ENCODE assay signal across 16 cellular contexts in the genomic region with DNA sequence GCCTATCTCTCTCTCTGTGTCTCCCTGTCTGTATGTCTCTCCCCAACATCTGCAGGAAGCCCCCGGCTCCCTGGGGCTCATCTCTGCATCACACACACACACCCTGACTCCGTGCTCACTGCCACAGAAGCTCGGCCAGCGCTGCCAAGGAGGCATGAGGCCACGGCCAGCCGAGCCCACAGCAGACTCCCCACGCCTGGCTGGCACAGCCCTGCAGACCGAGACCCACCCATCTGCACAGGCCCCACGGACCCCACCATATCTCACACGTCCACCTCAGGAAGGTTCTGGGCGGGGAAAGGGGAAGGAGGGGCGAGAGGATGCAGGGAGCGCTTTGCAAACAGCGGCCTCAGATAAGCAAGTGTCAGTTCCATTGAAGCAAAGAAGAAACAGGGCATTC. TPM values are rescaled to one million over a fixed set of nuclear protein-coding genes. Genes with fewer than 3 reads are reported as not detected.
A peak's percentile ranks its signal among the peaks of the same experiment; 100 is the strongest.
DNase-seq lines count a peak whose midpoint lies in the region; ATAC-seq and TF ChIP-seq lines count a peak whose summit lies in the region.
"Had no signal": no experiment of that assay in that cellular context is flagged by ENCODE, and none has a peak within 500 bp of the region (broad histone marks: within the 10 kb centered on the region; RNA-seq: fewer than 3 reads in every experiment).

No MANE protein-coding gene starts in this region.

- H3T11ph ChIP-seq in H9 (ENCODE audit: low read length) = no peak overlapping the region

- H4K91ac ChIP-seq in H9 (ENCODE audit: insufficient read length, low read depth, low read length) = no peak overlapping the region

- no peak overlapping the region for H4K8ac ChIP-seq in H9 (replicated peaks; ENCODE audit: insufficient read length, low read depth, low read length)

- H3K4me1 ChIP-seq in H9 (ENCODE audit: insufficient read depth, low read length) (no peaks in the 10 kb centered on the region), heart left ventricle (no peaks in the 10 kb centered on the region), ascending aorta (no peaks in the 10 kb centered on the region)
- H3K4me1 ChIP-seq: gastroesophageal sphincter had no signal

- no peak overlapping the region for H3K4ac ChIP-seq in H9 (ENCODE audit: low read depth, low read length)

- no peak overlapping the region for H3K9ac ChIP-seq in H9 (ENCODE audit: extremely low read depth, insufficient read length, low read length)

- H3K14ac ChIP-seq in H9 (ENCODE audit: insufficient read depth, low read length) = no peak overlapping the region

- no peak overlapping the region for H2BK5ac ChIP-seq in H9 (ENCODE audit: insufficient read length, low read length)

- H3K36me3 ChIP-seq in heart left ventricle (peaks cover 2 to 54% (median 37%) of the 10 kb centered on the region in 9 donors), ascending aorta (peaks cover 44 to 74% of the 10 kb centered on the region in 2 donors)

- no peaks in the 10 kb centered on the region for H3K79me1 ChIP-seq in H9 (ENCODE audit: insufficient read depth, low read depth, low read length, poor library complexity, severe bottlenecking)

- H2AK5ac ChIP-seq in H9 (ENCODE audit: insufficient read length, low read length) = no peak overlapping the region

- no peak overlapping the region for H2BK20ac ChIP-seq in H9 (ENCODE audit: low read depth, low read length, poor library complexity, severe bottlenecking)

- H2BK15ac ChIP-seq in H9 (ENCODE audit: low read depth, low read length) = no peak overlapping the region

- H3K27ac Mint-ChIP-seq in activated CD4-positive, alpha-beta T cell treated with anti-CD3 and anti-CD28 coated beads, Interleukin-2, amount 10 ng/mL, durations not matched to agents 24 days and 14 days = peak overlapping the region; percentile 22
- H3K27ac Mint-ChIP-seq in H9 = peak overlapping the region in 2 of 3 experiments; percentile 52 to 68; a peak in 3 of 7 replicates

- H3K23me2 ChIP-seq in H9 (ENCODE audit: insufficient read length, low read depth, low read length, poor library complexity, severe bottlenecking) = no peaks in the 10 kb centered on the region

- no peaks in the 10 kb centered on the region for H4K20me1 ChIP-seq in H9 (ENCODE audit: control insufficient read depth, insufficient read depth, insufficient read length)

- H3K27ac ChIP-seq in H9 (ENCODE audit: insufficient read length, low read depth, low read length) (no peak overlapping the region), heart left ventricle (no peak overlapping the region), ascending aorta (no peak overlapping the region)
- H3K27ac ChIP-seq: gastroesophageal sphincter had no signal

- H3K27me3 ChIP-seq in H9 (ENCODE audit: insufficient read depth, low read length) (no peaks in the 10 kb centered on the region), heart left ventricle (no peaks in the 10 kb centered on the region), ascending aorta (no peaks in the 10 kb centered on the region)
- H3K27me3 ChIP-seq: gastroesophageal sphincter had no signal

- H3K4me3 ChIP-seq in heart left ventricle = no peak overlapping the region
- no peak overlapping the region for H3K4me3 ChIP-seq in ascending aorta
- H3K4me3 ChIP-seq: gastroesophageal sphincter had no signal

- no peaks in the 10 kb centered on the region for H3K4me1 Mint-ChIP-seq in activated CD4-positive, alpha-beta T cell treated with anti-CD3 and anti-CD28 coated beads, Interleukin-2, amount 10 ng/mL, durations not matched to agents 24 days and 14 days
- peaks cover 9 to 12% of the 10 kb centered on the region in 2 experiments for H3K4me1 Mint-ChIP-seq in H9
- H3K4me1 Mint-ChIP-seq: brain had no signal

- peaks cover 58% of the 10 kb centered on the region for H3K36me3 Mint-ChIP-seq in activated CD4-positive, alpha-beta T cell treated with anti-CD3 and anti-CD28 coated beads, Interleukin-2, amount 10 ng/mL, durations not matched to agents 24 days and 14 days (ENCODE audit: low read depth)
- H3K36me3 Mint-ChIP-seq in H9 (ENCODE audit: insufficient read depth in 1 of 3, low read depth in 3 of 3) = peaks cover 55 to 56% (median 55%) of the 10 kb centered on the region in 3 experiments

- intact Hi-C loops in activated CD4-positive, alpha-beta T cell treated with anti-CD3 and anti-CD28 coated beads, Interleukin-2, amount 10 ng/mL, durations not matched to agents 24 days and 14 days (cut with micrococcal nuclease) = no loop called here
- intact Hi-C loops in heart left ventricle (cut with DNase I) = no loop called here
- intact Hi-C loops in posterior vena cava (cut with DNase I) = no loop called here
- intact Hi-C loops in ascending aorta (cut with DNase I) = no loop called here

- no peaks in the 10 kb centered on the region for H3K27me3 Mint-ChIP-seq in activated CD4-positive, alpha-beta T cell treated with anti-CD3 and anti-CD28 coated beads, Interleukin-2, amount 10 ng/mL, durations not matched to agents 24 days and 14 days
- peaks cover 5% of the 10 kb centered on the region for H3K27me3 Mint-ChIP-seq in H9 (ENCODE audit: low read depth)
- H3K27me3 Mint-ChIP-seq: brain had no signal

- no peak for DNase-seq in activated CD4-positive, alpha-beta T cell treated with anti-CD3 and anti-CD28 coated beads, Interleukin-2, amount 10 ng/mL, durations not matched to agents 24 days and 14 days
- DNase-seq in activated CD4-positive, alpha-beta T cell treated with anti-CD3 and anti-CD28 coated beads, Interleukin-2, amount 50 U/mL, for 48 hours = no peak
- DNase-seq in H9 = no peak
- no peak for DNase-seq in heart left ventricle
- DNase-seq in posterior vena cava (ENCODE audit: low spot score) = peak; percentile 49
- DNase-seq in superior temporal gyrus (ENCODE audit: extremely low spot score) = no peak
- DNase-seq in ascending aorta (ENCODE audit: low spot score in 2 of 2) = no peak
- DNase-seq: DMS 273 treated with DMSO at 0.1 percent for 48 hours, Kasumi-1, kidney glomerular epithelial cell, NCI-H187, NCI-H526 treated with DMSO at 0.1 percent for 48 hours, SHP77 treated with DMSO at 0.1 percent for 48 hours had no signal

- TF ChIP-seq POLR2A in heart left ventricle (IDR thresholded peaks at IDR 0.05) = no peak

- peaks cover 25% of the 10 kb centered on the region for H3K9me3 Mint-ChIP-seq in activated CD4-positive, alpha-beta T cell treated with anti-CD3 and anti-CD28 coated beads, Interleukin-2, amount 10 ng/mL, durations not matched to agents 24 days and 14 days
- peaks cover 33 to 37% of the 10 kb centered on the region in 2 experiments for H3K9me3 Mint-ChIP-seq in H9

- no peak overlapping the region for H3K23ac ChIP-seq in H9 (ENCODE audit: insufficient read length, low read depth, low read length)

- no peak overlapping the region for H4K5ac ChIP-seq in H9 (ENCODE audit: insufficient read length, low read depth, low read length)

- ATAC-seq in heart left ventricle (peak in 3 of 4 donors; percentile 3 to 23 (median 6)), HG03460 (IDR thresholded peaks at IDR 0.05; ENCODE audit: unreplicated experiment) (no peak)
- ATAC-seq: gastroesophageal sphincter had no signal

- H2AFZ ChIP-seq in H9 (ENCODE audit: low read length) = no peak overlapping the region

- H3K4me2 ChIP-seq in H9 (ENCODE audit: insufficient read depth, insufficient read length, low read length) = no peak overlapping the region

- peaks cover 26% of the 10 kb centered on the region for H3K9me3 ChIP-seq in H9 (ENCODE audit: control insufficient read depth, low read depth, low read length)
- H3K9me3 ChIP-seq in heart left ventricle = peaks cover 0 to 29% (median 17%) of the 10 kb centered on the region in 12 donors
- peaks cover 6 to 14% of the 10 kb centered on the region in 2 donors for H3K9me3 ChIP-seq in ascending aorta

- WGBS in H9 (ENCODE audit: extremely low coverage, insufficient read length, low lambda C conversion rate) = no CpG with 5 or more reads among the region's 14 CpGs
- 56 to 70% (median 59%) methylated on average over 13 to 14 of the region's 14 CpGs for WGBS in heart left ventricle, 4 donors

- no peak for TF ChIP-seq CTCF in H9 (conservative IDR thresholded peaks at IDR 0.05)
- no peak for TF ChIP-seq CTCF in heart left ventricle (IDR thresholded peaks at IDR 0.05)
- no peak for TF ChIP-seq CTCF in ascending aorta (IDR thresholded peaks at IDR 0.05)

- no peak overlapping the region for H3K18ac ChIP-seq in H9 (ENCODE audit: insufficient read length, low read depth, low read length)

- no peak overlapping the region for H3K56ac ChIP-seq in H9 (ENCODE audit: insufficient read length, low read depth, low read length)

- H3K79me2 ChIP-seq in H9 (ENCODE audit: insufficient read depth, low read length) = no peaks in the 10 kb centered on the region

- H2BK12ac ChIP-seq in H9 (ENCODE audit: insufficient read length, low read depth, low read length) = no peak overlapping the region

- no peak overlapping the region for H3K4me3 Mint-ChIP-seq in activated CD4-positive, alpha-beta T cell treated with anti-CD3 and anti-CD28 coated beads, Interleukin-2, amount 10 ng/mL, durations not matched to agents 24 days and 14 days
- H3K4me3 Mint-ChIP-seq in H9 = no peak overlapping the region
- H3K4me3 Mint-ChIP-seq: brain had no signal

- no peak overlapping the region for H2BK120ac ChIP-seq in H9 (ENCODE audit: low read depth, low read length, poor library complexity, severe bottlenecking)

RNA-seq across cellular contexts. Expression of a gene that starts 28.5 kb away (rescaled TPM):
- 302 and 306 TPM in 2 replicates for total RNA-seq in activated CD4-positive, alpha-beta T cell treated with anti-CD3 and anti-CD28 coated beads, Interleukin-2, amount 10 ng/mL, durations not matched to agents 24 days and 14 days
- total RNA-seq in H9 (2021) (553 and 558 TPM in 2 replicates), heart left ventricle (100 to 1,000 TPM; 109 to 197 (median 129) TPM), posterior vena cava (100 to 1,000 TPM; 204 to 218 TPM), ascending aorta (535 TPM)
- 100 to 1,000 TPM in 1 of 2 donors, 10 to 100 TPM in 1; 78.2 to 232 TPM for polyA plus RNA-seq in heart left ventricle

RNA-seq across cellular contexts. Expression of a gene that starts 32.3 kb away (rescaled TPM):
- 44.5 and 46.6 TPM in 2 replicates for total RNA-seq in activated CD4-positive, alpha-beta T cell treated with anti-CD3 and anti-CD28 coated beads, Interleukin-2, amount 10 ng/mL, durations not matched to agents 24 days and 14 days
- total RNA-seq in H9 (2021) (59.8 and 64.2 TPM in 2 replicates), heart left ventricle (10 to 100 TPM; 25.3 to 44.6 (median 29.1) TPM), posterior vena cava (10 to 100 TPM; 28.2 to 29.7 TPM), ascending aorta (27.1 TPM)
- polyA plus RNA-seq in heart left ventricle = 10 to 100 TPM; 20.2 to 42.3 TPM
